In genomic region chr4:169811476-169811875, GRCh38 we compare ENCODE assay signal across 24 cellular contexts.
"Had no signal": no experiment of that assay in that cellular context is flagged by ENCODE, and none has a peak within 500 bp of the region (broad histone marks: within the 10 kb centered on the region; RNA-seq: fewer than 3 reads in every experiment).

No MANE protein-coding gene starts in this region.

- H3K4me3 Mint-ChIP-seq: activated CD4-positive, alpha-beta T cell treated with anti-CD3 and anti-CD28 coated beads, Interleukin-2, amount 10 ng/mL, durations not matched to agents 7 days and 5 days; activated CD8-positive, alpha-beta memory T cell treated with anti-CD3 and anti-CD28 coated beads, Interleukin-2, amount 10 ng/mL, durations not matched to agents 7 days and 5 days; activated CD8-positive, alpha-beta T cell treated with anti-CD3 and anti-CD28 coated beads for 36 hours; activated naive CD4-positive, alpha-beta T cell treated with anti-CD3 and anti-CD28 coated beads, Interleukin-2, amount 10 ng/mL, durations not matched to agents 7 days and 5 days; naive thymus-derived CD8-positive, alpha-beta T cell; T-helper 2 cell treated with Interferon-gamma antibody and Interleukin-4, amounts not matched to agents 5 μg/mL and 100 μg/mL, for 36 hours had no signal

- H3K4me1 Mint-ChIP-seq: activated CD4-positive, alpha-beta T cell treated with anti-CD3 and anti-CD28 coated beads, Interleukin-2, amount 10 ng/mL, durations not matched to agents 7 days and 5 days; activated naive CD4-positive, alpha-beta T cell treated with anti-CD3 and anti-CD28 coated beads, Interleukin-2, amount 10 ng/mL, durations not matched to agents 7 days and 5 days had no signal

- H3K36me3 Mint-ChIP-seq: activated CD8-positive, alpha-beta memory T cell treated with anti-CD3 and anti-CD28 coated beads, Interleukin-2, amount 10 ng/mL, durations not matched to agents 7 days and 5 days; activated naive CD4-positive, alpha-beta T cell treated with anti-CD3 and anti-CD28 coated beads, Interleukin-2, amount 10 ng/mL, durations not matched to agents 7 days and 5 days; naive thymus-derived CD8-positive, alpha-beta T cell had no signal

- H3K9me3 Mint-ChIP-seq: activated CD4-positive, alpha-beta T cell treated with anti-CD3 and anti-CD28 coated beads, Interleukin-2, amount 10 ng/mL, durations not matched to agents 7 days and 5 days; activated CD8-positive, alpha-beta T cell treated with anti-CD3 and anti-CD28 coated beads for 36 hours; activated naive CD4-positive, alpha-beta T cell treated with anti-CD3 and anti-CD28 coated beads, Interleukin-2, amount 10 ng/mL, durations not matched to agents 7 days and 5 days; naive thymus-derived CD8-positive, alpha-beta T cell; T-helper 2 cell treated with Interferon-gamma antibody and Interleukin-4, amounts not matched to agents 5 μg/mL and 100 μg/mL, for 36 hours had no signal

- H3K4me3 ChIP-seq: cardiac muscle cell, gastrocnemius medialis, left lung, lung, prostate gland, thoracic aorta, upper lobe of left lung had no signal

- DNase-seq: activated CD4-positive, alpha-beta T cell treated with anti-CD3 and anti-CD28 coated beads, Interleukin-2, amount 10 ng/mL, durations not matched to agents 7 days and 5 days; activated CD4-positive, CD25-positive, alpha-beta regulatory T cell treated with anti-CD3 and anti-CD28 coated beads, Interleukin-2, amount 50 U/mL, for 72 hours; activated CD8-positive, alpha-beta memory T cell treated with anti-CD3 and anti-CD28 coated beads, Interleukin-2, amount 10 ng/mL, durations not matched to agents 7 days and 5 days; activated CD8-positive, alpha-beta T cell treated with anti-CD3 and anti-CD28 coated beads for 36 hours; activated effector memory CD4-positive, alpha-beta T cell treated with anti-CD3 and anti-CD28 coated beads, Interleukin-2, amount 50 U/mL, for 16 hours; activated naive CD4-positive, alpha-beta T cell treated with anti-CD3 and anti-CD28 coated beads, Interleukin-2, amount 10 ng/mL, durations not matched to agents 7 days and 5 days; activated T-cell treated with anti-CD3 and anti-CD28 coated beads for 4 hours; amygdala; effector memory CD4-positive, alpha-beta T cell; gastrocnemius medialis; hippocampal formation; kidney glomerular epithelial cell; left lung; naive thymus-derived CD8-positive, alpha-beta T cell; stimulated activated CD4-positive, alpha-beta T cell treated with anti-CD3 and anti-CD28 coated beads, Interleukin-4, amount 100 ng/mL, for 24 hours; stimulated activated naive CD4-positive, alpha-beta T cell treated with Interleukin-2 at 50 U/mL for 16 hours; upper lobe of left lung; WERI-Rb-1 had no signal

- ATAC-seq: activated CD8-positive, alpha-beta memory T cell treated with anti-CD3 and anti-CD28 coated beads, Interleukin-2, amount 10 ng/mL, durations not matched to agents 7 days and 5 days; activated CD8-positive, alpha-beta T cell treated with anti-CD3 and anti-CD28 coated beads for 36 hours; esophagus mucosa; gastrocnemius medialis; left lung; naive thymus-derived CD8-positive, alpha-beta T cell had no signal

- H3K27ac Mint-ChIP-seq: activated CD4-positive, alpha-beta T cell treated with anti-CD3 and anti-CD28 coated beads, Interleukin-2, amount 10 ng/mL, durations not matched to agents 7 days and 5 days; activated CD8-positive, alpha-beta memory T cell treated with anti-CD3 and anti-CD28 coated beads, Interleukin-2, amount 10 ng/mL, durations not matched to agents 7 days and 5 days; activated CD8-positive, alpha-beta T cell treated with anti-CD3 and anti-CD28 coated beads for 36 hours; activated naive CD4-positive, alpha-beta T cell treated with anti-CD3 and anti-CD28 coated beads, Interleukin-2, amount 10 ng/mL, durations not matched to agents 7 days and 5 days; T-helper 2 cell treated with Interferon-gamma antibody and Interleukin-4, amounts not matched to agents 5 μg/mL and 100 μg/mL, for 36 hours had no signal
